ENCODE assay signal across 10 cellular contexts in genomic region chr12:85835810-85836715, GRCh38. TPM values are rescaled to one million over a fixed set of nuclear protein-coding genes. Genes with fewer than 3 reads are reported as not detected.
DNase-seq lines count a peak whose midpoint lies in the region; ATAC-seq, FAIRE-seq and TF ChIP-seq lines count a peak whose summit lies in the region.
"Had no signal": no experiment of that assay in that cellular context is flagged by ENCODE, and none has a peak within 500 bp of the region (broad histone marks: within the 10 kb centered on the region; RNA-seq: fewer than 3 reads in every experiment).

TSS of gene RASSF9 (minus strand) at chr12:85836409. CDS start at chr12:85836201, 208 bp downstream.

- TF ChIP-seq POLR2A in GM12892 (IDR thresholded peaks at IDR 0.05; ENCODE audit: low read depth, low read length) = no peak

- no peak for TF ChIP-seq CTCF in lung (IDR thresholded peaks at IDR 0.05; ENCODE audit: control extremely low read depth, extremely low read depth)

- peak within 1 kb of the TSS; percentile 78 to 80 for H3K27ac ChIP-seq in lung (ENCODE audit: low read depth in 1 of 2, low read length in 1 of 2)
- H3K27ac ChIP-seq in urinary bladder (ENCODE audit: low read depth) = no peak within 1 kb of the TSS
- H3K27ac ChIP-seq: 22Rv1 had no signal

- H3K27me3 ChIP-seq in lung (ENCODE audit: control insufficient read depth, insufficient read depth) = no peaks in the 10 kb centered on the region

- FAIRE-seq in GM12892 (lab: Jason Lieb, UNC) = no peak
- FAIRE-seq: K562 had no signal

- peak; percentile 24 for DNase-seq in DMS 273 (lab: John Stamatoyannopoulos, UW; ENCODE audit: unreplicated experiment)
- DNase-seq in DMS 273 treated with DMSO at 0.1 percent for 48 hours (lab: John Stamatoyannopoulos, UW) = no peak
- DNase-seq in dermis microvascular lymphatic vessel endothelial cell (ENCODE audit: low read depth in 2 of 2) = peak; percentile 47 to 50
- peak; percentile 76 for DNase-seq in lung (ENCODE audit: low spot score)
- no peak for DNase-seq in GM12892 (ENCODE audit: insufficient read length)
- no peak for DNase-seq in activated CD4-positive, alpha-beta T cell treated with anti-CD3 and anti-CD28 coated beads for 4 hours

- no peaks in the 10 kb centered on the region for H3K9me3 ChIP-seq in lung (ENCODE audit: control insufficient read depth in 2 of 2, insufficient read depth in 1 of 2, low read length in 1 of 2)

- H3K36me3 ChIP-seq in lung (ENCODE audit: control insufficient read depth in 2 of 2, insufficient read depth in 2 of 2, low read length in 2 of 2) (no peaks in the 10 kb centered on the region), urinary bladder (ENCODE audit: insufficient read depth) (no peaks in the 10 kb centered on the region)

- H3K4me1 ChIP-seq in lung (ENCODE audit: control insufficient read depth in 2 of 2, insufficient read depth in 2 of 2, low read length in 2 of 2) (no peaks in the 10 kb centered on the region), urinary bladder (ENCODE audit: insufficient read depth) (no peaks in the 10 kb centered on the region)

- peak within 1 kb of the TSS; percentile 27 for H3K4me3 ChIP-seq in lung
- peak within 1 kb of the TSS; percentile 10 for H3K4me3 ChIP-seq in urinary bladder (ENCODE audit: low read depth, low read length)
- H3K4me3 ChIP-seq: K562 had no signal

- peak; percentile 64 for ATAC-seq in lung (ENCODE audit: insufficient read depth, low FRiP score)
- no peak for ATAC-seq in HG03025 (IDR thresholded peaks at IDR 0.05; ENCODE audit: low FRiP score, unreplicated experiment)
- ATAC-seq: K562 had no signal

- 12 to 17% methylated on average over 14 of the region's 14 CpGs for WGBS in lung, 2 donors
- 11% methylated on average over 14 of the region's 14 CpGs for WGBS in urinary bladder

RNA-seq across cellular contexts. Expression of gene RASSF9, which starts in this region (rescaled TPM):
- total RNA-seq in dermis microvascular lymphatic vessel endothelial cell = 5.6 and 7.7 TPM in 2 replicates
- 10 to 100 TPM; 10.0 to 14.3 TPM for total RNA-seq in lung
- 1 to 10 TPM; 2.1 to 2.3 TPM for polyA plus RNA-seq in lung
- total RNA-seq in urinary bladder = 10.4 TPM
- 0.92 TPM for polyA plus RNA-seq in urinary bladder
- not detected for polyA plus RNA-seq in GM12892 (2012; ENCODE audit: missing spikeins)
- total RNA-seq: K562 had no signal
- polyA plus RNA-seq: K562 had no signal

Comparison
In these comparisons a context has a peak if more than half of its experiments do, and no peak if none do; other contexts are left out.
1. DNase-seq: peak in DMS 273 (single experiment), dermis microvascular lymphatic vessel endothelial cell (2 of 2) and lung (single experiment); none in DMS 273 treated with DMSO at 0.1 percent for 48 hours (single experiment), GM12892 (single experiment) and activated CD4-positive, alpha-beta T cell treated with anti-CD3 and anti-CD28 coated beads for 4 hours (0 of 2).